In genomic region chr7:127845497-127846214, GRCh38 we compare ENCODE assay signal across 15 cellular contexts.
DNase-seq lines count a peak whose midpoint lies in the region; ATAC-seq and TF ChIP-seq lines count a peak whose summit lies in the region.
"Had no signal": no experiment of that assay in that cellular context is flagged by ENCODE, and none has a peak within 500 bp of the region (broad histone marks: within the 10 kb centered on the region; RNA-seq: fewer than 3 reads in every experiment).

No MANE protein-coding gene starts in this region.

- H3K36me3 ChIP-seq in adipocyte (ENCODE audit: control insufficient read depth, insufficient read depth, low read length, severe bottlenecking) (peaks cover 31% of the 10 kb centered on the region), testis (ENCODE audit: low read depth, missing control alignments) (no peaks in the 10 kb centered on the region)

- no peaks in the 10 kb centered on the region for H3K9me3 ChIP-seq in adipocyte (ENCODE audit: control insufficient read depth, low read length)
- H3K9me3 ChIP-seq in testis = no peaks in the 10 kb centered on the region

- no peak for TF ChIP-seq CTCF in testis (IDR thresholded peaks at IDR 0.05)

- H3K4me1 ChIP-seq in adipocyte (ENCODE audit: control insufficient read depth, insufficient read depth, low read length) (peaks cover 57% of the 10 kb centered on the region), testis (peaks cover 17% of the 10 kb centered on the region)

- H3K27ac ChIP-seq in testis = peak overlapping the region; percentile 21 to 55

- peak; percentile 15 for DNase-seq in NCI-H446 treated with DMSO at 0.1 percent for 48 hours (lab: John Stamatoyannopoulos, UW)
- DNase-seq in NCI-H446 (lab: John Stamatoyannopoulos, UW) = no peak
- DNase-seq in adipocyte (ENCODE audit: low read depth) = peak; percentile 23
- peak; percentile 26 for DNase-seq in medulla oblongata (ENCODE audit: extremely low spot score)
- peak; percentile 37 for DNase-seq in testis
- no peak for DNase-seq in NCI-H2227 (lab: John Stamatoyannopoulos, UW; ENCODE audit: unreplicated experiment)
- DNase-seq: activated CD8-positive, alpha-beta T cell treated with anti-CD3 and anti-CD28 coated beads, Interleukin-2, amount 10 ng/mL, durations not matched to agents 7 days and 5 days; CD4-positive, CD25-positive, alpha-beta regulatory T cell; GDM1; glutamatergic neuron; NCI-H1436 treated with DMSO at 0.1 percent for 48 hours; stimulated activated naive CD4-positive, alpha-beta T cell treated with Interleukin-2 at 50 U/mL for 16 hours had no signal

- no peak for TF ChIP-seq POLR2A in testis (IDR thresholded peaks at IDR 0.05)

- H3K9ac ChIP-seq in adipocyte (ENCODE audit: low read length) = no peak overlapping the region

- H3K27me3 ChIP-seq in adipocyte (replicated peaks; ENCODE audit: control insufficient read depth, insufficient read depth, low read length) (no peaks in the 10 kb centered on the region), testis (no peaks in the 10 kb centered on the region)

- H3K4me3 ChIP-seq in adipocyte (ENCODE audit: low read length) = no peak overlapping the region
- H3K4me3 ChIP-seq in testis = no peak overlapping the region
- H3K4me3 ChIP-seq: skin epidermis had no signal

- ATAC-seq in HG02840 (IDR thresholded peaks at IDR 0.05; ENCODE audit: low FRiP score, unreplicated experiment) (no peak), HG03520 (IDR thresholded peaks at IDR 0.05; ENCODE audit: unreplicated experiment) (no peak)
- ATAC-seq: activated CD8-positive, alpha-beta T cell treated with anti-CD3 and anti-CD28 coated beads, Interleukin-2, amount 10 ng/mL, durations not matched to agents 7 days and 5 days had no signal

- WGBS in testis, 2 donors = 33 to 52% methylated on average over 1 of the region's 1 CpG

- intact Hi-C loops in testis (cut with DNase I; ENCODE audit: low total_unique reads) = no loop called here

Comparison
In these comparisons a context has a peak if more than half of its experiments do, and no peak if none do; other contexts are left out.
1. DNase-seq: peak in NCI-H446 treated with DMSO at 0.1 percent for 48 hours (single experiment), adipocyte (single experiment), medulla oblongata (single experiment) and testis (single experiment); none in NCI-H446 (0 of 2) and NCI-H2227 (single experiment).